In the genomic region with DNA sequence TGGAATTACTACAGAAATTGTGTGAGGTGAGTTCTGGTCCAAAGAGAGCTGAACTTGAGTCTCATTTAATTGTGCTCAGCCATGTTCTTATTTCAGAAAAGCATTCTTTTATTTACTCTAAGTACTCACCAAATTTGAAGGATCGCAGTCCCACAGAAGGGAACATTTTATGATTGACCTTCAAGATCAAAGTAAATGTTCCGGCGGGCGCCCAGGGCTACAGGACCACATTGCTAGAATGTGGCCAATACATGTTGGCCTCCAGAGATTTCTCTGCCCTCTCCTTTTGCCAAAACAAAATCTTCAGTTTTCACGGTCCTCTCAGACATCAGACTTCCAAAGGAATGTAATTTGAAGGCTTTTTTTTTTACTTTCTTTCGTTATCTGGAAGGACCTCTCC, we compare ENCODE assay signal across 30 cellular contexts.
"Had no signal": no experiment of that assay in that cellular context is flagged by ENCODE, and none has a peak within 500 bp of the region (broad histone marks: within the 10 kb centered on the region; RNA-seq: fewer than 3 reads in every experiment).

No MANE protein-coding gene starts in this region.

- DNase-seq: activated B cell treated with CpG ODN at 0.5 μM for 24 hours; activated CD4-positive, alpha-beta T cell treated with anti-CD3 and anti-CD28 coated beads for 1 hour; activated CD4-positive, alpha-beta T cell treated with anti-CD3 and anti-CD28 coated beads, Interleukin-2, amount 10 ng/mL, durations not matched to agents 24 days and 14 days; activated CD4-positive, alpha-beta T cell treated with anti-CD3 and anti-CD28 coated beads, Interleukin-2, amount 50 U/mL, for 48 hours; activated CD8-positive, alpha-beta memory T cell treated with anti-CD3 and anti-CD28 coated beads, Interleukin-2, amount 10 ng/mL, durations not matched to agents 7 days and 5 days; activated effector memory CD4-positive, alpha-beta T cell treated with Interleukin-2 at 50 U/mL for 16 hours; activated naive CD4-positive, alpha-beta T cell; activated T-cell treated with anti-CD3 and anti-CD28 coated beads, Interleukin-2, amount 50 U/mL, for 24 hours; amygdala; KG1; MV-4-11; NCI-H1092 treated with DMSO at 0.1 percent for 48 hours; NCI-H1417 treated with DMSO at 0.1 percent for 48 hours; NCI-H1694 treated with DMSO at 0.1 percent for 48 hours; NCI-H2029 treated with DMSO at 0.1 percent for 48 hours; NCI-H345; NCI-H510A; NCI-H526 treated with DMSO at 0.1 percent for 48 hours; NCI-H82; NK-92 treated with Interleukin-12 subunit alpha and Interleukin-12 subunit beta, amount 100 ng/mL, for 24 hours; PC-3; SHP77; SW 1271 had no signal

- H3K9me3 Mint-ChIP-seq: activated B cell treated with CpG ODN at 0.5 μM for 24 hours; activated CD4-positive, alpha-beta T cell treated with anti-CD3 and anti-CD28 coated beads, Interleukin-2, amount 10 ng/mL, durations not matched to agents 24 days and 14 days; activated naive CD4-positive, alpha-beta T cell treated with anti-CD3 and anti-CD28 coated beads, Interleukin-2, amount 50 U/mL, for 24 hours; activated T-cell treated with anti-CD3 and anti-CD28 coated beads, Interleukin-2, amount 50 U/mL, for 24 hours; brain had no signal

- H3K4me1 Mint-ChIP-seq: activated B cell treated with CpG ODN at 0.5 μM for 24 hours; activated CD4-positive, alpha-beta T cell treated with anti-CD3 and anti-CD28 coated beads, Interleukin-2, amount 10 ng/mL, durations not matched to agents 24 days and 14 days; activated CD8-positive, alpha-beta memory T cell treated with anti-CD3 and anti-CD28 coated beads, Interleukin-2, amount 10 ng/mL, durations not matched to agents 7 days and 5 days; activated naive CD4-positive, alpha-beta T cell treated with anti-CD3 and anti-CD28 coated beads, Interleukin-2, amount 50 U/mL, for 24 hours; central memory CD8-positive, alpha-beta T cell had no signal

- H3K27ac ChIP-seq: SJSA1 had no signal

- H3K27ac Mint-ChIP-seq: activated B cell treated with CpG ODN at 0.5 μM for 24 hours; activated CD4-positive, alpha-beta T cell treated with anti-CD3 and anti-CD28 coated beads, Interleukin-2, amount 10 ng/mL, durations not matched to agents 24 days and 14 days; activated CD8-positive, alpha-beta memory T cell treated with anti-CD3 and anti-CD28 coated beads, Interleukin-2, amount 10 ng/mL, durations not matched to agents 7 days and 5 days; activated naive CD4-positive, alpha-beta T cell treated with anti-CD3 and anti-CD28 coated beads, Interleukin-2, amount 50 U/mL, for 24 hours; activated T-cell treated with anti-CD3 and anti-CD28 coated beads, Interleukin-2, amount 50 U/mL, for 24 hours; activated T-helper 1 cell treated with anti-CD3 and anti-CD28 coated beads, Interleukin-12 subunit alpha, Interleukin-12 subunit beta, Interleukin-2, Interleukin-4 antibody, amounts not matched to agents 30 ng/mL and 10 ng/mL and 1 ng/mL, durations not matched to agents 14 hours and 24 hours and 36 hours; brain; T-helper 2 cell treated with Interferon-gamma antibody and Interleukin-4, amounts not matched to agents 5 μg/mL and 100 μg/mL, for 36 hours had no signal

- H3K4me3 Mint-ChIP-seq: activated B cell treated with CpG ODN at 0.5 μM for 24 hours; activated CD4-positive, alpha-beta T cell treated with anti-CD3 and anti-CD28 coated beads, Interleukin-2, amount 10 ng/mL, durations not matched to agents 24 days and 14 days; activated CD8-positive, alpha-beta memory T cell treated with anti-CD3 and anti-CD28 coated beads, Interleukin-2, amount 10 ng/mL, durations not matched to agents 7 days and 5 days; activated naive CD4-positive, alpha-beta T cell treated with anti-CD3 and anti-CD28 coated beads, Interleukin-2, amount 50 U/mL, for 24 hours; activated T-cell treated with anti-CD3 and anti-CD28 coated beads, Interleukin-2, amount 50 U/mL, for 24 hours; activated T-helper 1 cell treated with anti-CD3 and anti-CD28 coated beads, Interleukin-12 subunit alpha, Interleukin-12 subunit beta, Interleukin-2, Interleukin-4 antibody, amounts not matched to agents 30 ng/mL and 10 ng/mL and 1 ng/mL, durations not matched to agents 14 hours and 24 hours and 36 hours; brain; central memory CD8-positive, alpha-beta T cell; T-helper 2 cell treated with Interferon-gamma antibody and Interleukin-4, amounts not matched to agents 5 μg/mL and 100 μg/mL, for 36 hours had no signal

- H3K9me3 ChIP-seq: SJSA1 had no signal

- H3K4me3 ChIP-seq: SJSA1 had no signal

- H3K4me1 ChIP-seq: SJSA1 had no signal

- H3K36me3 ChIP-seq: SJSA1 had no signal

- H3K27me3 Mint-ChIP-seq: activated B cell treated with CpG ODN at 0.5 μM for 24 hours; activated CD4-positive, alpha-beta T cell treated with anti-CD3 and anti-CD28 coated beads, Interleukin-2, amount 10 ng/mL, durations not matched to agents 24 days and 14 days; activated CD8-positive, alpha-beta memory T cell treated with anti-CD3 and anti-CD28 coated beads, Interleukin-2, amount 10 ng/mL, durations not matched to agents 7 days and 5 days; activated naive CD4-positive, alpha-beta T cell treated with anti-CD3 and anti-CD28 coated beads, Interleukin-2, amount 50 U/mL, for 24 hours; activated T-cell treated with anti-CD3 and anti-CD28 coated beads, Interleukin-2, amount 50 U/mL, for 24 hours; brain; central memory CD8-positive, alpha-beta T cell had no signal

- H3K27me3 ChIP-seq: SJSA1 had no signal

- ATAC-seq: activated CD8-positive, alpha-beta memory T cell treated with anti-CD3 and anti-CD28 coated beads, Interleukin-2, amount 10 ng/mL, durations not matched to agents 7 days and 5 days; PC-3; SK-N-SH treated with all-trans-retinoic acid at 6 μM for 48 hours had no signal

- H3K36me3 Mint-ChIP-seq: activated CD8-positive, alpha-beta memory T cell treated with anti-CD3 and anti-CD28 coated beads, Interleukin-2, amount 10 ng/mL, durations not matched to agents 7 days and 5 days; activated naive CD4-positive, alpha-beta T cell treated with anti-CD3 and anti-CD28 coated beads, Interleukin-2, amount 50 U/mL, for 24 hours had no signal
